In genomic region chr16:9525037-9525436, GRCh38 we compare ENCODE assay signal across 27 cellular contexts.
"Had no signal": no experiment of that assay in that cellular context is flagged by ENCODE, and none has a peak within 500 bp of the region (broad histone marks: within the 10 kb centered on the region; RNA-seq: fewer than 3 reads in every experiment).

No MANE protein-coding gene starts in this region.

- ATAC-seq: heart left ventricle; left colon; left lung; mucosa of descending colon; naive thymus-derived CD8-positive, alpha-beta T cell; right lobe of liver; stimulated activated naive B cell treated with anti-CD40 and anti-IgM and Interleukin-4, amounts not matched to agents 10 μg/mL and 1 μg/mL and 100 μg/mL, for 72 hours; stimulated activated naive CD8-positive, alpha-beta T cell treated with anti-CD3 and anti-CD28 coated beads, Interleukin-15, Interleukin-2, amounts not matched to agents 100 U/mL and 50 U/mL, for 24 hours; upper lobe of right lung had no signal

- H2AFZ ChIP-seq: neural progenitor cell had no signal

- H3K9me3 ChIP-seq: heart left ventricle, left lung, mucosa of descending colon, neutrophil, ovary, right atrium auricular region, right lobe of liver, stomach, testis, thyroid gland, transverse colon, upper lobe of right lung had no signal

- H3K4me2 ChIP-seq: neural progenitor cell had no signal

- H3K9ac ChIP-seq: neural progenitor cell had no signal

- H3K36me3 ChIP-seq: heart left ventricle, left lung, neural progenitor cell, neutrophil, ovary, right atrium auricular region, right lobe of liver, stomach, thyroid gland, transverse colon, upper lobe of right lung had no signal

- H3K4me3 ChIP-seq: heart left ventricle, left lung, lung, mucosa of descending colon, neural progenitor cell, ovary, right atrium auricular region, right lobe of liver, stomach, testis, thyroid gland, transverse colon, upper lobe of right lung had no signal

- H3K27me3 ChIP-seq: left lung, neural progenitor cell, neutrophil, ovary, right atrium auricular region, right lobe of liver, stomach, testis, thyroid gland, transverse colon, upper lobe of right lung had no signal

- DNase-seq: heart left ventricle; hypothalamus; immature natural killer cell; kidney; left colon; left lung; midbrain; mucosa of descending colon; naive thymus-derived CD8-positive, alpha-beta T cell; occipital lobe; ovary; right lobe of liver; stimulated activated CD4-positive, alpha-beta T cell treated with anti-CD3 and anti-CD28 coated beads, Interleukin-12 subunit alpha, Interleukin-12 subunit beta, amount 100 ng/mL, for 4 hours; stimulated activated CD4-positive, alpha-beta T cell treated with anti-CD3 and anti-CD28 coated beads, Interleukin-15, amount 100 ng/mL, for 24 hours; stimulated activated CD4-positive, alpha-beta T cell treated with anti-CD3 and anti-CD28 coated beads, Interleukin-2, amount 100 ng/mL, for 24 hours; stimulated activated CD4-positive, alpha-beta T cell treated with anti-CD3 and anti-CD28 coated beads, Interleukin-4, amount 100 ng/mL, for 1 hour; stimulated activated naive B cell treated with anti-CD40 and anti-IgM and Interleukin-4, amounts not matched to agents 10 μg/mL and 1 μg/mL and 100 μg/mL, for 72 hours; stimulated activated naive CD8-positive, alpha-beta T cell treated with anti-CD3 and anti-CD28 coated beads, Interleukin-15, Interleukin-2, amounts not matched to agents 100 U/mL and 50 U/mL, for 24 hours; stomach; testis; thyroid gland; transverse colon; upper lobe of right lung had no signal

- H3K27ac ChIP-seq: heart left ventricle, left lung, neural progenitor cell, neutrophil, ovary, right atrium auricular region, right lobe of liver, stomach, testis, thyroid gland, transverse colon, upper lobe of right lung had no signal

- H3K4me1 ChIP-seq: heart left ventricle, left lung, right atrium auricular region, right lobe of liver, testis, transverse colon had no signal
